1 cellular context compared by ENCODE assay signal in the genomic region with DNA sequence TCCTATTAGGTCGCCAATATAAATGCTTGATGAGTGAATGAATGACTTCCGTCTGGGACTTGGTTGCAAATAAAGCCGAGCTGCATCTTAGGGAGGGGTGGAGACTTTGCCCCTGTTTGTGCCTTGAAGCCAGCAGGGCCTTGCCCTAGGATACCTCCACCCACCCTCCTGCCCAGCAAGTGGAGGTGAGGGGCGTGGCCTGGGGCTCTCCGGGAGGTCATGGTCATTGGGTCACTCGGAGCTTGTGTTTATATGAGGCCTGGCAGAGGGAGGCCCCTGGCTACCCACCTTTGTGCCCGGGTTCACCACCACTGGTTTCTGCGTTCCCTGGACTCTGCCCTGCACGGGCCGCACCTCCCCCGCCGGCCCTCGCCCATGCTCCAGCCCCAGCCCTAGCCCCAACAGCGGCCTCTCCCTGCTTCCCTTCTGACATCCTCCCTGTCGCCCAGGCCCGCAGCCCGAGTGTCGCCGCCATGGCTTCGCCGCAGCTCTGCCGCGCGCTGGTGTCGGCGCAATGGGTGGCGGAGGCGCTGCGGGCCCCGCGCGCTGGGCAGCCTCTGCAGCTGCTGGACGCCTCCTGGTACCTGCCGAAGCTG.
TF ChIP-seq lines count a peak whose summit lies in the region.

No MANE protein-coding gene starts in this region.

TF ChIP-seq in HepG2, 621 proteins besides CTCF, POLR2A, EP300 and RAD21 (continued from another document and continues in another):
- TF ChIP-seq ZNF382 (CRISPR knock-in tag; IDR thresholded peaks at IDR 0.05; ENCODE audit: borderline replicate concordance) (no peak), RFXAP (CRISPR knock-in tag; IDR thresholded peaks at IDR 0.05; ENCODE audit: borderline replicate concordance) (no peak; the same call in 1 of the 2 replicates), ETV5 (CRISPR knock-in tag; IDR thresholded peaks at IDR 0.05; ENCODE audit: borderline replicate concordance) (peak; percentile 33), TAF1 (CRISPR knock-in tag; IDR thresholded peaks at IDR 0.05) (no peak), ZNF138 (CRISPR knock-in tag; IDR thresholded peaks at IDR 0.05; ENCODE audit: low read depth) (no peak), GPN1 (CRISPR knock-in tag; IDR thresholded peaks at IDR 0.05; ENCODE audit: borderline replicate concordance) (no peak), MTA1 (CRISPR knock-in tag; IDR thresholded peaks at IDR 0.05; ENCODE audit: borderline replicate concordance) (peak; percentile 91), HDAC1 (CRISPR knock-in tag; IDR thresholded peaks at IDR 0.05) (peak; percentile 32; the same call in 1 of the 2 replicates), ZSCAN30 (CRISPR knock-in tag; IDR thresholded peaks at IDR 0.05) (no peak), ZBTB3 (CRISPR knock-in tag; IDR thresholded peaks at IDR 0.05; ENCODE audit: borderline replicate concordance, low read depth) (no peak), ZNF224 (CRISPR knock-in tag; IDR thresholded peaks at IDR 0.05) (no peak), PCBP1 (IDR thresholded peaks at IDR 0.05; ENCODE audit: borderline replicate concordance, low read depth, low read length) (peak; percentile 87; the same call in 1 of the 2 replicates), ZNF282 (IDR thresholded peaks at IDR 0.05; ENCODE audit: partially characterized antibody) (no peak), ZNF30 (CRISPR knock-in tag; IDR thresholded peaks at IDR 0.05) (no peak), ZNF672 (CRISPR knock-in tag; IDR thresholded peaks at IDR 0.05) (no peak), NFYC (CRISPR knock-in tag; IDR thresholded peaks at IDR 0.05) (no peak), MED8 (CRISPR knock-in tag; IDR thresholded peaks at IDR 0.05; ENCODE audit: insufficient replicate concordance) (no peak), YY1 (IDR thresholded peaks at IDR 0.05; ENCODE audit: insufficient read depth, insufficient replicate concordance, low read depth, low read length) (peak; percentile 10), ARHGAP35 (CRISPR knock-in tag; IDR thresholded peaks at IDR 0.05; ENCODE audit: borderline replicate concordance) (no peak), HHEX (CRISPR knock-in tag; IDR thresholded peaks at IDR 0.05) (no peak), NR3C1 (CRISPR knock-in tag; IDR thresholded peaks at IDR 0.05) (no peak), TSC22D2 (CRISPR knock-in tag; IDR thresholded peaks at IDR 0.05; ENCODE audit: borderline replicate concordance) (no peak), RFX1 (IDR thresholded peaks at IDR 0.05) (no peak), ZNF839 (CRISPR knock-in tag; IDR thresholded peaks at IDR 0.05; ENCODE audit: borderline replicate concordance) (no peak), ZNF780A (CRISPR knock-in tag; IDR thresholded peaks at IDR 0.05) (no peak), KAT8 (CRISPR knock-in tag; IDR thresholded peaks at IDR 0.05) (0 out of 2 replicates have a peak, but pooled peaks have one; percentile 24), TGIF2 (CRISPR knock-in tag; IDR thresholded peaks at IDR 0.05) (no peak), ZNF143 (CRISPR knock-in tag; IDR thresholded peaks at IDR 0.05) (no peak), MIER3 (CRISPR knock-in tag; IDR thresholded peaks at IDR 0.05; ENCODE audit: borderline replicate concordance) (peak; percentile 22; the same call in 1 of the 2 replicates), NRL (CRISPR knock-in tag; IDR thresholded peaks at IDR 0.05; ENCODE audit: borderline replicate concordance) (no peak), ERF (CRISPR knock-in tag; IDR thresholded peaks at IDR 0.05) (peak; percentile 35; the same call in 1 of the 2 replicates), DR1 (CRISPR knock-in tag; IDR thresholded peaks at IDR 0.05) (no peak), ZNF607 (CRISPR knock-in tag; IDR thresholded peaks at IDR 0.05; ENCODE audit: borderline replicate concordance) (no peak), ZFP1 (CRISPR knock-in tag; IDR thresholded peaks at IDR 0.05) (no peak), ZNF746 (CRISPR knock-in tag; IDR thresholded peaks at IDR 0.05) (no peak; the same call in 1 of the 2 replicates)
- TF ChIP-seq, protein P1, sequence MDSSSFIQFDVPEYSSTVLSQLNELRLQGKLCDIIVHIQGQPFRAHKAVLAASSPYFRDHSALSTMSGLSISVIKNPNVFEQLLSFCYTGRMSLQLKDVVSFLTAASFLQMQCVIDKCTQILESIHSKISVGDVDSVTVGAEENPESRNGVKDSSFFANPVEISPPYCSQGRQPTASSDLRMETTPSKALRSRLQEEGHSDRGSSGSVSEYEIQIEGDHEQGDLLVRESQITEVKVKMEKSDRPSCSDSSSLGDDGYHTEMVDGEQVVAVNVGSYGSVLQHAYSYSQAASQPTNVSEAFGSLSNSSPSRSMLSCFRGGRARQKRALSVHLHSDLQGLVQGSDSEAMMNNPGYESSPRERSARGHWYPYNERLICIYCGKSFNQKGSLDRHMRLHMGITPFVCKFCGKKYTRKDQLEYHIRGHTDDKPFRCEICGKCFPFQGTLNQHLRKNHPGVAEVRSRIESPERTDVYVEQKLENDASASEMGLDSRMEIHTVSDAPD (CRISPR knock-in tag; IDR thresholded peaks at IDR 0.05): no peak
- TF ChIP-seq, protein P2, sequence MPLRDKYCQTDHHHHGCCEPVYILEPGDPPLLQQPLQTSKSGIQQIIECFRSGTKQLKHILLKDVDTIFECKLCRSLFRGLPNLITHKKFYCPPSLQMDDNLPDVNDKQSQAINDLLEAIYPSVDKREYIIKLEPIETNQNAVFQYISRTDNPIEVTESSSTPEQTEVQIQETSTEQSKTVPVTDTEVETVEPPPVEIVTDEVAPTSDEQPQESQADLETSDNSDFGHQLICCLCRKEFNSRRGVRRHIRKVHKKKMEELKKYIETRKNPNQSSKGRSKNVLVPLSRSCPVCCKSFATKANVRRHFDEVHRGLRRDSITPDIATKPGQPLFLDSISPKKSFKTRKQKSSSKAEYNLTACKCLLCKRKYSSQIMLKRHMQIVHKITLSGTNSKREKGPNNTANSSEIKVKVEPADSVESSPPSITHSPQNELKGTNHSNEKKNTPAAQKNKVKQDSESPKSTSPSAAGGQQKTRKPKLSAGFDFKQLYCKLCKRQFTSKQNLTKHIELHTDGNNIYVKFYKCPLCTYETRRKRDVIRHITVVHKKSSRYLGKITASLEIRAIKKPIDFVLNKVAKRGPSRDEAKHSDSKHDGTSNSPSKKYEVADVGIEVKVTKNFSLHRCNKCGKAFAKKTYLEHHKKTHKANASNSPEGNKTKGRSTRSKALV (CRISPR knock-in tag; IDR thresholded peaks at IDR 0.05): no peak
- TF ChIP-seq, protein P3, sequence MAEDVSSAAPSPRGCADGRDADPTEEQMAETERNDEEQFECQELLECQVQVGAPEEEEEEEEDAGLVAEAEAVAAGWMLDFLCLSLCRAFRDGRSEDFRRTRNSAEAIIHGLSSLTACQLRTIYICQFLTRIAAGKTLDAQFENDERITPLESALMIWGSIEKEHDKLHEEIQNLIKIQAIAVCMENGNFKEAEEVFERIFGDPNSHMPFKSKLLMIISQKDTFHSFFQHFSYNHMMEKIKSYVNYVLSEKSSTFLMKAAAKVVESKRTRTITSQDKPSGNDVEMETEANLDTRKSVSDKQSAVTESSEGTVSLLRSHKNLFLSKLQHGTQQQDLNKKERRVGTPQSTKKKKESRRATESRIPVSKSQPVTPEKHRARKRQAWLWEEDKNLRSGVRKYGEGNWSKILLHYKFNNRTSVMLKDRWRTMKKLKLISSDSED (CRISPR knock-in tag; IDR thresholded peaks at IDR 0.05): no peak
- TF ChIP-seq, protein P4, sequence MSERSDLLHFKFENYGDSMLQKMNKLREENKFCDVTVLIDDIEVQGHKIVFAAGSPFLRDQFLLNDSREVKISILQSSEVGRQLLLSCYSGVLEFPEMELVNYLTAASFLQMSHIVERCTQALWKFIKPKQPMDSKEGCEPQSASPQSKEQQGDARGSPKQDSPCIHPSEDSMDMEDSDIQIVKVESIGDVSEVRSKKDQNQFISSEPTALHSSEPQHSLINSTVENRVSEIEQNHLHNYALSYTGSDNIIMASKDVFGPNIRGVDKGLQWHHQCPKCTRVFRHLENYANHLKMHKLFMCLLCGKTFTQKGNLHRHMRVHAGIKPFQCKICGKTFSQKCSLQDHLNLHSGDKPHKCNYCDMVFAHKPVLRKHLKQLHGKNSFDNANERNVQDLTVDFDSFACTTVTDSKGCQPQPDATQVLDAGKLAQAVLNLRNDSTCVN (CRISPR knock-in tag; IDR thresholded peaks at IDR 0.05; ENCODE audit: borderline replicate concordance): no peak
- TF ChIP-seq, protein P5, sequence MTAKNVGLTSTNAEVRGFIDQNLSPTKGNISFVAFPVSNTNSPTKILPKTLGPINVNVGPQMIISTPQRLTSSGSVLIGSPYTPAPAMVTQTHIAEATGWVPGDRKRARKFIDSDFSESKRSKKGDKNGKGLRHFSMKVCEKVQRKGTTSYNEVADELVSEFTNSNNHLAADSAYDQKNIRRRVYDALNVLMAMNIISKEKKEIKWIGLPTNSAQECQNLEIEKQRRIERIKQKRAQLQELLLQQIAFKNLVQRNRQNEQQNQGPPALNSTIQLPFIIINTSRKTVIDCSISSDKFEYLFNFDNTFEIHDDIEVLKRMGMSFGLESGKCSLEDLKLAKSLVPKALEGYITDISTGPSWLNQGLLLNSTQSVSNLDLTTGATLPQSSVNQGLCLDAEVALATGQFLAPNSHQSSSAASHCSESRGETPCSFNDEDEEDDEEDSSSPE (CRISPR knock-in tag; IDR thresholded peaks at IDR 0.05): no peak
- TF ChIP-seq, protein P6, sequence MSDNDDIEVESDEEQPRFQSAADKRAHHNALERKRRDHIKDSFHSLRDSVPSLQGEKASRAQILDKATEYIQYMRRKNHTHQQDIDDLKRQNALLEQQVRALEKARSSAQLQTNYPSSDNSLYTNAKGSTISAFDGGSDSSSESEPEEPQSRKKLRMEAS (IDR thresholded peaks at IDR 0.05): peak; percentile 75
- TF ChIP-seq, protein P7, sequence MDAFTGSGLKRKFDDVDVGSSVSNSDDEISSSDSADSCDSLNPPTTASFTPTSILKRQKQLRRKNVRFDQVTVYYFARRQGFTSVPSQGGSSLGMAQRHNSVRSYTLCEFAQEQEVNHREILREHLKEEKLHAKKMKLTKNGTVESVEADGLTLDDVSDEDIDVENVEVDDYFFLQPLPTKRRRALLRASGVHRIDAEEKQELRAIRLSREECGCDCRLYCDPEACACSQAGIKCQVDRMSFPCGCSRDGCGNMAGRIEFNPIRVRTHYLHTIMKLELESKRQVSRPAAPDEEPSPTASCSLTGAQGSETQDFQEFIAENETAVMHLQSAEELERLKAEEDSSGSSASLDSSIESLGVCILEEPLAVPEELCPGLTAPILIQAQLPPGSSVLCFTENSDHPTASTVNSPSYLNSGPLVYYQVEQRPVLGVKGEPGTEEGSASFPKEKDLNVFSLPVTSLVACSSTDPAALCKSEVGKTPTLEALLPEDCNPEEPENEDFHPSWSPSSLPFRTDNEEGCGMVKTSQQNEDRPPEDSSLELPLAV (CRISPR knock-in tag; conservative IDR thresholded peaks at IDR 0.05; ENCODE audit: low read depth): no peak
- TF ChIP-seq, protein P8, sequence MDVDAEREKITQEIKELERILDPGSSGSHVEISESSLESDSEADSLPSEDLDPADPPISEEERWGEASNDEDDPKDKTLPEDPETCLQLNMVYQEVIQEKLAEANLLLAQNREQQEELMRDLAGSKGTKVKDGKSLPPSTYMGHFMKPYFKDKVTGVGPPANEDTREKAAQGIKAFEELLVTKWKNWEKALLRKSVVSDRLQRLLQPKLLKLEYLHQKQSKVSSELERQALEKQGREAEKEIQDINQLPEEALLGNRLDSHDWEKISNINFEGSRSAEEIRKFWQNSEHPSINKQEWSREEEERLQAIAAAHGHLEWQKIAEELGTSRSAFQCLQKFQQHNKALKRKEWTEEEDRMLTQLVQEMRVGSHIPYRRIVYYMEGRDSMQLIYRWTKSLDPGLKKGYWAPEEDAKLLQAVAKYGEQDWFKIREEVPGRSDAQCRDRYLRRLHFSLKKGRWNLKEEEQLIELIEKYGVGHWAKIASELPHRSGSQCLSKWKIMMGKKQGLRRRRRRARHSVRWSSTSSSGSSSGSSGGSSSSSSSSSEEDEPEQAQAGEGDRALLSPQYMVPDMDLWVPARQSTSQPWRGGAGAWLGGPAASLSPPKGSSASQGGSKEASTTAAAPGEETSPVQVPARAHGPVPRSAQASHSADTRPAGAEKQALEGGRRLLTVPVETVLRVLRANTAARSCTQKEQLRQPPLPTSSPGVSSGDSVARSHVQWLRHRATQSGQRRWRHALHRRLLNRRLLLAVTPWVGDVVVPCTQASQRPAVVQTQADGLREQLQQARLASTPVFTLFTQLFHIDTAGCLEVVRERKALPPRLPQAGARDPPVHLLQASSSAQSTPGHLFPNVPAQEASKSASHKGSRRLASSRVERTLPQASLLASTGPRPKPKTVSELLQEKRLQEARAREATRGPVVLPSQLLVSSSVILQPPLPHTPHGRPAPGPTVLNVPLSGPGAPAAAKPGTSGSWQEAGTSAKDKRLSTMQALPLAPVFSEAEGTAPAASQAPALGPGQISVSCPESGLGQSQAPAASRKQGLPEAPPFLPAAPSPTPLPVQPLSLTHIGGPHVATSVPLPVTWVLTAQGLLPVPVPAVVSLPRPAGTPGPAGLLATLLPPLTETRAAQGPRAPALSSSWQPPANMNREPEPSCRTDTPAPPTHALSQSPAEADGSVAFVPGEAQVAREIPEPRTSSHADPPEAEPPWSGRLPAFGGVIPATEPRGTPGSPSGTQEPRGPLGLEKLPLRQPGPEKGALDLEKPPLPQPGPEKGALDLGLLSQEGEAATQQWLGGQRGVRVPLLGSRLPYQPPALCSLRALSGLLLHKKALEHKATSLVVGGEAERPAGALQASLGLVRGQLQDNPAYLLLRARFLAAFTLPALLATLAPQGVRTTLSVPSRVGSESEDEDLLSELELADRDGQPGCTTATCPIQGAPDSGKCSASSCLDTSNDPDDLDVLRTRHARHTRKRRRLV (CRISPR knock-in tag; IDR thresholded peaks at IDR 0.05): no peak
- TF ChIP-seq, protein P9, sequence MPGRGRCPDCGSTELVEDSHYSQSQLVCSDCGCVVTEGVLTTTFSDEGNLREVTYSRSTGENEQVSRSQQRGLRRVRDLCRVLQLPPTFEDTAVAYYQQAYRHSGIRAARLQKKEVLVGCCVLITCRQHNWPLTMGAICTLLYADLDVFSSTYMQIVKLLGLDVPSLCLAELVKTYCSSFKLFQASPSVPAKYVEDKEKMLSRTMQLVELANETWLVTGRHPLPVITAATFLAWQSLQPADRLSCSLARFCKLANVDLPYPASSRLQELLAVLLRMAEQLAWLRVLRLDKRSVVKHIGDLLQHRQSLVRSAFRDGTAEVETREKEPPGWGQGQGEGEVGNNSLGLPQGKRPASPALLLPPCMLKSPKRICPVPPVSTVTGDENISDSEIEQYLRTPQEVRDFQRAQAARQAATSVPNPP (CRISPR knock-in tag; IDR thresholded peaks at IDR 0.05): no peak
- TF ChIP-seq, protein P10, sequence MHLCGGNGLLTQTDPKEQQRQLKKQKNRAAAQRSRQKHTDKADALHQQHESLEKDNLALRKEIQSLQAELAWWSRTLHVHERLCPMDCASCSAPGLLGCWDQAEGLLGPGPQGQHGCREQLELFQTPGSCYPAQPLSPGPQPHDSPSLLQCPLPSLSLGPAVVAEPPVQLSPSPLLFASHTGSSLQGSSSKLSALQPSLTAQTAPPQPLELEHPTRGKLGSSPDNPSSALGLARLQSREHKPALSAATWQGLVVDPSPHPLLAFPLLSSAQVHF (CRISPR knock-in tag; IDR thresholded peaks at IDR 0.05): no peak
